ENCODE assay signal across 31 cellular contexts in the genomic region with DNA sequence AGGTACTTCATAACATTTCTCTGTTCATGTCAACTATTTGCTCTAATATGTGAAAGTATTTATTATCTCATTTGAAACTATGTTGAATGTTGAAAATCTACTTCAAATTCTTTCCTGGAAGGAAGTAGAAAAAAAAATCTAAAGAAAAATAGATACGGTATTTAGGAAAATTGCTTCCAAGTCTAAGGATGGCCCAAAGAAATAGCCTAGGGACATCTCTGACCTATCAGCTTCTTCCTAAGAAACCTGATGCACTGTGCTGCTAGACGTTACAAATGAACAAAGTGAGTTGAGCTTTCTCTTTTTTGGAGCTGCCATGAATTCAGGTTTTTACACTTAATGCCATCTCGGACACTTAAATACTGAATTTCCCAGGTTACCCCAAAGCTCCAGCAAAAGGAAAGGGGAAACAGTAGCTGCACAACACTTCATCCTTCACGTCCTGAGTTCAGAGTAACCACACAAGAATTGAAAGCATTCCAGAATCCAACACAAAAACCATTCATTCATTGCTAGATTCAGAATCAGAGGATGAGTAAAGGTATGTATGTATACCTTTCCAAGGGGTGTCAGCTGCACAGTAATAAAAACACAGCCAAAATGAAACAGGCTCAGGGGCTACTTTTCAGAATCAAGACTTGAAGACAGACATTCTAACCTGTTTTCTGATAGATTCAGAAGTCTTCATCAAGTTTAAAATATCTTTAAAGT. TPM values are rescaled to one million over a fixed set of nuclear protein-coding genes. Genes with fewer than 3 reads are reported as not detected.
A peak's percentile ranks its signal among the peaks of the same experiment; 100 is the strongest.
DNase-seq lines count a peak whose midpoint lies in the region; ATAC-seq and TF ChIP-seq lines count a peak whose summit lies in the region.
"Had no signal": no experiment of that assay in that cellular context is flagged by ENCODE, and none has a peak within 500 bp of the region (broad histone marks: within the 10 kb centered on the region; RNA-seq: fewer than 3 reads in every experiment).

No MANE protein-coding gene starts in this region.

- H3K36me3 Mint-ChIP-seq in HFFc6 (ENCODE audit: low read depth) (peaks cover 21% of the 10 kb centered on the region), neural crest cell (ENCODE audit: low read depth) (peaks cover 10% of the 10 kb centered on the region)
- H3K36me3 Mint-ChIP-seq: naive B cell had no signal

- H3K27me3 ChIP-seq in mammary epithelial cell (ENCODE audit: insufficient read depth, low read length), result no peaks in the 10 kb centered on the region
- H3K27me3 ChIP-seq in thyroid gland, result no peaks in the 10 kb centered on the region
- H3K27me3 ChIP-seq: esophagus squamous epithelium, foreskin keratinocyte, suprapubic skin, uterus had no signal

- H3K27me3 Mint-ChIP-seq in HFFc6 (ENCODE audit: insufficient read depth) (no peaks in the 10 kb centered on the region; the same call in 1 of the 2 replicates), neural crest cell (ENCODE audit: low read depth) (no peaks in the 10 kb centered on the region)
- H3K27me3 Mint-ChIP-seq: activated CD4-positive, alpha-beta T cell treated with anti-CD3 and anti-CD28 coated beads, Interleukin-2, amount 10 ng/mL, durations not matched to agents 7 days and 5 days; activated naive CD8-positive, alpha-beta T cell; naive B cell; stimulated activated memory B cell treated with anti-CD40 and anti-IgM and Interleukin-4, amounts not matched to agents 10 μg/mL and 1 μg/mL and 100 μg/mL, for 72 hours had no signal

- CTCF ChIA-PET in mammary epithelial cell (lab: Charles Lee; ENCODE audit: low non-redundant PET), result no interaction called here

- H3K4me1 Mint-ChIP-seq in HFFc6 (ENCODE audit: low read depth), result peaks cover 73% of the 10 kb centered on the region
- H3K4me1 Mint-ChIP-seq in neural crest cell, result peaks cover 24% of the 10 kb centered on the region

- H3K9me3 Mint-ChIP-seq in HFFc6, result no peaks in the 10 kb centered on the region
- no peaks in the 10 kb centered on the region for H3K9me3 Mint-ChIP-seq in neural crest cell
- H3K9me3 Mint-ChIP-seq: activated CD4-positive, alpha-beta T cell treated with anti-CD3 and anti-CD28 coated beads, Interleukin-2, amount 10 ng/mL, durations not matched to agents 7 days and 5 days; mesothelial cell of epicardium; naive B cell; stimulated activated memory B cell treated with anti-CD40 and anti-IgM and Interleukin-4, amounts not matched to agents 10 μg/mL and 1 μg/mL and 100 μg/mL, for 72 hours had no signal

- 64% methylated on average over 4 of the region's 4 CpGs for WGBS in mammary epithelial cell (ENCODE audit: low coverage, missing lambda C conversion rate)
- WGBS in thyroid gland, 2 donors, result 75 to 83% methylated on average over 4 of the region's 4 CpGs

- H3K4me3 Mint-ChIP-seq in HFFc6 (0 out of 2 replicates have a peak overlapping the region, but pooled peaks have one; percentile 14), neural crest cell (peak overlapping the region; percentile 44)
- H3K4me3 Mint-ChIP-seq: activated CD4-positive, alpha-beta T cell treated with anti-CD3 and anti-CD28 coated beads, Interleukin-2, amount 10 ng/mL, durations not matched to agents 7 days and 5 days; activated naive CD8-positive, alpha-beta T cell; mesothelial cell of epicardium; stimulated activated memory B cell treated with anti-CD40 and anti-IgM and Interleukin-4, amounts not matched to agents 10 μg/mL and 1 μg/mL and 100 μg/mL, for 72 hours had no signal

- H3K9ac ChIP-seq in mammary epithelial cell (ENCODE audit: insufficient read depth, low read length), result no peak overlapping the region

- no peak overlapping the region for H3K4me2 ChIP-seq in mammary epithelial cell (ENCODE audit: insufficient read depth, low read depth, low read length)

- no peak for ATAC-seq in GM19467 (IDR thresholded peaks at IDR 0.05; ENCODE audit: unreplicated experiment)
- ATAC-seq: foreskin keratinocyte; left ventricle myocardium superior; stimulated activated memory B cell treated with anti-CD40 and anti-IgM and Interleukin-4, amounts not matched to agents 10 μg/mL and 1 μg/mL and 100 μg/mL, for 72 hours had no signal

- no peak overlapping the region for H2AFZ ChIP-seq in mammary epithelial cell (ENCODE audit: low read depth, low read length)

- H4K20me1 ChIP-seq in mammary epithelial cell (ENCODE audit: insufficient read depth, low read length), result no peaks in the 10 kb centered on the region

- H3K79me2 ChIP-seq in mammary epithelial cell (ENCODE audit: insufficient read depth, low read length), result peaks cover 85% of the 10 kb centered on the region

- no peak for TF ChIP-seq CTCF in HFFc6 (IDR thresholded peaks at IDR 0.05)
- TF ChIP-seq CTCF in mammary epithelial cell (conservative IDR thresholded peaks at IDR 0.05 in 1 of 2, IDR thresholded peaks at IDR 0.05 in 1 of 2; ENCODE audit: extremely low read depth in 1 of 2, insufficient read depth in 1 of 2, low read depth in 1 of 2, low read length in 2 of 2), result no peak
- no peak for TF ChIP-seq CTCF in neural crest cell (conservative IDR thresholded peaks at IDR 0.05)
- no peak for TF ChIP-seq CTCF in thyroid gland (IDR thresholded peaks at IDR 0.05)

- H3K4me3 ChIP-seq in mammary epithelial cell (replicated peaks in 1 of 3; ENCODE audit: insufficient read depth in 1 of 3, low read depth in 2 of 3, low read length in 3 of 3) (no peak overlapping the region), thyroid gland (replicated peaks in 1 of 3) (no peak overlapping the region)
- H3K4me3 ChIP-seq: esophagus squamous epithelium, suprapubic skin, uterus had no signal

- in situ Hi-C loops in mammary epithelial cell (cut with MboI; ENCODE audit: low sequenced_read_pairs in 2 of 2), result loop anchor here in 1 of 2 donors (25.0 kb wide), 1 partner anchor 818 kb away; no protein-coding TSS in a partner anchor

- no peaks in the 10 kb centered on the region for H3K9me3 ChIP-seq in mammary epithelial cell (replicated peaks; ENCODE audit: insufficient read depth, low read length)
- H3K9me3 ChIP-seq in thyroid gland, result no peaks in the 10 kb centered on the region
- H3K9me3 ChIP-seq: esophagus squamous epithelium, suprapubic skin, uterus had no signal

- no peak overlapping the region for H3K27ac ChIP-seq in mammary epithelial cell (ENCODE audit: insufficient read depth, low read depth, low read length)
- peak overlapping the region; percentile 60 to 88 (median 85) for H3K27ac ChIP-seq in thyroid gland
- H3K27ac ChIP-seq: esophagus squamous epithelium, foreskin keratinocyte, VCaP had no signal

- dilution Hi-C loops in mammary epithelial cell (cut with HindIII; ENCODE audit: low sequenced_read_pairs), result no loop called here

- H3K27ac Mint-ChIP-seq in HFFc6 (peak overlapping the region; percentile 38), neural crest cell (ENCODE audit: unreplicated experiment) (no peak overlapping the region)
- H3K27ac Mint-ChIP-seq: activated CD4-positive, alpha-beta T cell treated with anti-CD3 and anti-CD28 coated beads, Interleukin-2, amount 10 ng/mL, durations not matched to agents 7 days and 5 days; activated naive CD8-positive, alpha-beta T cell; mesothelial cell of epicardium; stimulated activated memory B cell treated with anti-CD40 and anti-IgM and Interleukin-4, amounts not matched to agents 10 μg/mL and 1 μg/mL and 100 μg/mL, for 72 hours had no signal

- H3K4me1 ChIP-seq in mammary epithelial cell (ENCODE audit: insufficient read depth, low read length), result peaks cover 23% of the 10 kb centered on the region
- peaks cover 33 to 55% of the 10 kb centered on the region in 2 donors for H3K4me1 ChIP-seq in thyroid gland

- H3K36me3 ChIP-seq in mammary epithelial cell (ENCODE audit: insufficient read depth, low read length), result peaks cover 4% of the 10 kb centered on the region
- no peaks in the 10 kb centered on the region for H3K36me3 ChIP-seq in thyroid gland
- H3K36me3 ChIP-seq: esophagus squamous epithelium, suprapubic skin, uterus had no signal

- BruUV-seq in mammary epithelial cell (replicated peaks; lab: Mats Ljungman, UMichigan), result no TSS peak

- no peak for DNase-seq in HFFc6
- DNase-seq in mammary epithelial cell, result peak; percentile 28
- DNase-seq in neural crest cell (ENCODE audit: low read depth, low spot score), result no peak
- DNase-seq in thyroid gland, result no peak
- no peak for DNase-seq in NCI-H1930 (lab: John Stamatoyannopoulos, UW)
- DNase-seq in NCI-H345 treated with DMSO at 0.1 percent for 48 hours (lab: John Stamatoyannopoulos, UW; ENCODE audit: unreplicated experiment), result no peak
- DNase-seq: activated CD4-positive, alpha-beta T cell treated with anti-CD3 and anti-CD28 coated beads, Interleukin-2, amount 10 ng/mL, durations not matched to agents 7 days and 5 days; activated effector memory CD4-positive, alpha-beta T cell treated with anti-CD3 and anti-CD28 coated beads, Interleukin-2, amount 50 U/mL, for 16 hours; C1 segment of cervical spinal cord; central memory CD4-positive, alpha-beta T cell; esophagus squamous epithelium; IMR-90; islet precursor cell; left ventricle myocardium superior; naive B cell; NCI-H1048; NCI-H1694; NCI-H446 treated with DMSO at 0.1 percent for 48 hours; NCI-H82; SHP77 treated with DMSO at 0.1 percent for 48 hours; T-helper 9 cell; uterus had no signal

- intact Hi-C loops in mammary epithelial cell (cut with micrococcal nuclease), result no loop called here
- intact Hi-C loops in thyroid gland (cut with DNase I), result no loop called here

- no peak for TF ChIP-seq POLR2A in thyroid gland (IDR thresholded peaks at IDR 0.05)

RNA-seq across cellular contexts. Expression of a gene that starts 7.9 kb away (rescaled TPM):
- 10 to 100 TPM; 20.6 to 27.5 (median 22.0) TPM for total RNA-seq in HFFc6 (2021; fragmentation: NEBNext Ultra II Directional; extraction: Animal tissue kit (Norgen Biotek cat#: 25700))
- 10 to 100 TPM; 15.7 to 26.7 TPM for total RNA-seq in mammary epithelial cell
- 13.3 TPM for polyA plus RNA-seq in mammary epithelial cell
- 3.8 TPM for polyA minus RNA-seq in mammary epithelial cell
- total RNA-seq in neural crest cell, result 27.4 and 34.7 TPM in 2 replicates
- 10 to 100 TPM; 30.2 to 48.5 (median 43.4) TPM for total RNA-seq in thyroid gland

RNA-seq across cellular contexts. Expression of a gene that starts 49.8 kb away (rescaled TPM):
- total RNA-seq in HFFc6 (2021; fragmentation: NEBNext Ultra II Directional; extraction: Animal tissue kit (Norgen Biotek cat#: 25700)), result under 1 TPM; 0.09 to 0.43 (median 0.30) TPM
- total RNA-seq in mammary epithelial cell (not detected), neural crest cell (0.25 and 0.37 TPM in 2 replicates), thyroid gland (1 to 10 TPM; 3.4 to 6.9 (median 4.2) TPM)
- polyA plus RNA-seq in mammary epithelial cell, result 0.05 TPM
- polyA minus RNA-seq in mammary epithelial cell, result not detected
- total RNA-seq: activated CD4-positive, alpha-beta T cell treated with anti-CD3 and anti-CD28 coated beads, Interleukin-2, amount 10 ng/mL, durations not matched to agents 7 days and 5 days; activated CD8-positive, alpha-beta memory T cell treated with anti-CD3 and anti-CD28 coated beads for 36 hours; foreskin keratinocyte; G401 had no signal

RNA-seq across cellular contexts. Expression of a gene that starts 52.7 kb away (rescaled TPM):
- 10 to 100 TPM; 16.5 to 22.1 (median 19.3) TPM for total RNA-seq in HFFc6 (2021; fragmentation: NEBNext Ultra II Directional; extraction: Animal tissue kit (Norgen Biotek cat#: 25700))
- 10 to 100 TPM in 1 of 2 donors, 1 to 10 TPM in 1; 5.0 to 16.1 TPM for total RNA-seq in mammary epithelial cell
- 14.6 TPM for polyA plus RNA-seq in mammary epithelial cell
- 22.4 TPM for polyA minus RNA-seq in mammary epithelial cell
- 17.5 and 17.7 TPM in 2 replicates for total RNA-seq in neural crest cell
- 10 to 100 TPM; 17.9 to 27.2 (median 25.9) TPM for total RNA-seq in thyroid gland
